In genomic region chr13:29923554-29924481, GRCh38 we compare ENCODE assay signal across 1 cellular context.
TF ChIP-seq lines count a peak whose summit lies in the region.

No MANE protein-coding gene starts in this region.

TF ChIP-seq in HepG2, 621 proteins besides CTCF, POLR2A, EP300 and RAD21 (continued from another document and continues in another):
- TF ChIP-seq SNAPC5 (CRISPR knock-in tag; IDR thresholded peaks at IDR 0.05; ENCODE audit: borderline replicate concordance) (no peak), ZNF800 (CRISPR knock-in tag; IDR thresholded peaks at IDR 0.05) (no peak; the same call in 1 of the 2 replicates), ZNF562 (CRISPR knock-in tag; IDR thresholded peaks at IDR 0.05; ENCODE audit: borderline replicate concordance) (no peak), HDAC1 (CRISPR knock-in tag; IDR thresholded peaks at IDR 0.05) (peak; percentile 81), ZNF142 (CRISPR knock-in tag; IDR thresholded peaks at IDR 0.05) (0 out of 2 replicates have a peak, but pooled peaks have one; percentile 42), ZNF460 (CRISPR knock-in tag; IDR thresholded peaks at IDR 0.05; ENCODE audit: borderline replicate concordance) (peak; percentile 16; the same call in 1 of the 2 replicates), ZNF343 (CRISPR knock-in tag; IDR thresholded peaks at IDR 0.05) (peak; percentile 83), ZNF282 (IDR thresholded peaks at IDR 0.05; ENCODE audit: partially characterized antibody) (no peak), MIER3 (CRISPR knock-in tag; IDR thresholded peaks at IDR 0.05; ENCODE audit: borderline replicate concordance) (peak; percentile 94; the same call in 1 of the 2 replicates), HMG20B (CRISPR knock-in tag; conservative IDR thresholded peaks at IDR 0.05) (no peak; the same call in 1 of the 2 replicates), PRPF4 (IDR thresholded peaks at IDR 0.05; ENCODE audit: low read depth, low read length, poor library complexity, severe bottlenecking) (no peak), KLF11 (CRISPR knock-in tag; IDR thresholded peaks at IDR 0.05) (peak; percentile 50; the same call in 1 of the 2 replicates), KAT7 (CRISPR knock-in tag; IDR thresholded peaks at IDR 0.05; ENCODE audit: borderline replicate concordance) (0 out of 2 replicates have a peak, but pooled peaks have one; percentile 47), MYPOP (CRISPR knock-in tag; IDR thresholded peaks at IDR 0.05) (peak; percentile 89), DDIT3 (CRISPR knock-in tag; IDR thresholded peaks at IDR 0.05) (no peak), HNF1B (CRISPR knock-in tag; IDR thresholded peaks at IDR 0.05) (peak; percentile 88), PCBP1 (IDR thresholded peaks at IDR 0.05; ENCODE audit: borderline replicate concordance, low read depth, low read length) (no peak), ZNF616 (CRISPR knock-in tag; IDR thresholded peaks at IDR 0.05; ENCODE audit: low read depth) (0 out of 2 replicates have a peak, but pooled peaks have one; percentile 62), MXI1 (IDR thresholded peaks at IDR 0.05; ENCODE audit: borderline replicate concordance, low read depth, low read length) (peak; percentile 94; the same call in 2 of the 3 replicates), ZNF510 (CRISPR knock-in tag; IDR thresholded peaks at IDR 0.05; ENCODE audit: low read depth) (0 out of 2 replicates have a peak, but pooled peaks have one; percentile 70), CENPBD1 (CRISPR knock-in tag; IDR thresholded peaks at IDR 0.05; ENCODE audit: borderline replicate concordance, low read depth) (no peak), NCOA2 (CRISPR knock-in tag; IDR thresholded peaks at IDR 0.05) (peak; percentile 93), ZC3H4 (CRISPR knock-in tag; IDR thresholded peaks at IDR 0.05; ENCODE audit: borderline replicate concordance) (no peak), AGO2 (optimal IDR thresholded peaks at IDR 0.05; ENCODE audit: low read depth, low read length) (no peak), PRDM4 (CRISPR knock-in tag; IDR thresholded peaks at IDR 0.05; ENCODE audit: borderline replicate concordance) (no peak), ZNF749 (CRISPR knock-in tag; IDR thresholded peaks at IDR 0.05; ENCODE audit: borderline replicate concordance) (peak; percentile 15; the same call in 1 of the 2 replicates), NFE2 (CRISPR knock-in tag; IDR thresholded peaks at IDR 0.05) (peak; percentile 77; the same call in 1 of the 2 replicates), SALL1 (CRISPR knock-in tag; IDR thresholded peaks at IDR 0.05) (peak; percentile 99), ZNF660 (CRISPR knock-in tag; IDR thresholded peaks at IDR 0.05; ENCODE audit: borderline replicate concordance, low read depth) (no peak), ZNF232 (CRISPR knock-in tag; IDR thresholded peaks at IDR 0.05; ENCODE audit: borderline replicate concordance) (peak; percentile 80; the same call in 1 of the 2 replicates), ZNF790 (CRISPR knock-in tag; IDR thresholded peaks at IDR 0.05; ENCODE audit: borderline replicate concordance) (no peak), ZNF136 (CRISPR knock-in tag; IDR thresholded peaks at IDR 0.05; ENCODE audit: low read depth) (no peak), MTA1 (CRISPR knock-in tag; IDR thresholded peaks at IDR 0.05; ENCODE audit: borderline replicate concordance) (peak; percentile 79), DNMT3B (CRISPR knock-in tag; conservative IDR thresholded peaks at IDR 0.05) (no peak), ZBTB7A (CRISPR knock-in tag; IDR thresholded peaks at IDR 0.05) (peak; percentile 74; the same call in 1 of the 2 replicates), NFAT5 (CRISPR knock-in tag; IDR thresholded peaks at IDR 0.05) (no peak), GZF1 (CRISPR knock-in tag; IDR thresholded peaks at IDR 0.05) (no peak), KDM3A (CRISPR knock-in tag; IDR thresholded peaks at IDR 0.05; ENCODE audit: low read depth) (peak; percentile 89; the same call in 1 of the 2 replicates), HNRNPUL1 (IDR thresholded peaks at IDR 0.05; ENCODE audit: low read depth, low read length) (no peak), FOXA1 (IDR thresholded peaks at IDR 0.05) (no peak), FOXA1 (CRISPR knock-in tag; IDR thresholded peaks at IDR 0.05) (peak; percentile 90), ZFP36 (IDR thresholded peaks at IDR 0.05; ENCODE audit: borderline replicate concordance, low read depth, low read length, partially characterized antibody) (peak; percentile 85)
